Comparison of ENCODE assay signal across 17 cellular contexts in genomic region chr9:123406691-123407536, GRCh38. TPM values are rescaled to one million over a fixed set of nuclear protein-coding genes. Genes with fewer than 3 reads are reported as not detected.
DNase-seq lines count a peak whose midpoint lies in the region; ATAC-seq, FAIRE-seq and TF ChIP-seq lines count a peak whose summit lies in the region.
"Had no signal": no experiment of that assay in that cellular context is flagged by ENCODE, and none has a peak within 500 bp of the region (broad histone marks: within the 10 kb centered on the region; RNA-seq: fewer than 3 reads in every experiment).

No MANE protein-coding gene starts in this region.

- WGBS in K562 (ENCODE audit: insufficient coverage, low coverage, missing lambda C conversion rate): 27% methylated on average over 19 of the region's 25 CpGs

- TF ChIP-seq RAD21 in K562 (CRISPR knock-in tag; conservative IDR thresholded peaks at IDR 0.05 in 1 of 2, IDR thresholded peaks at IDR 0.05 in 1 of 2): no peak

- BruUV-seq in K562 (replicated peaks; lab: Mats Ljungman, UMichigan): no TSS peak

- no peak for TF ChIP-seq POLR2A in K562 (conservative IDR thresholded peaks at IDR 0.05)

- intact Hi-C loops in K562 (cut with micrococcal nuclease): no loop called here

- peak overlapping the region; percentile 66; the same call in 1 of the 2 replicates for H2AFZ ChIP-seq in K562 (ENCODE audit: low read depth, low read length)

- H3K27me3 Mint-ChIP-seq in mesothelial cell of epicardium (ENCODE audit: low read depth) (no peaks in the 10 kb centered on the region), T-cell (no peaks in the 10 kb centered on the region)
- no peaks in the 10 kb centered on the region for H3K27me3 Mint-ChIP-seq in activated CD8-positive, alpha-beta T cell treated with anti-CD3 and anti-CD28 coated beads, Interleukin-2, amount 10 ng/mL, durations not matched to agents 7 days and 5 days (ENCODE audit: low read depth)
- H3K27me3 Mint-ChIP-seq: activated naive CD8-positive, alpha-beta T cell treated with anti-CD3 and anti-CD28 coated beads, Interleukin-2, amount 10 ng/mL, durations not matched to agents 7 days and 5 days; CD4-positive, CD25-positive, alpha-beta regulatory T cell had no signal

- in situ Hi-C loops in K562 (cut with MboI): loop anchor here (10.0 kb wide), 1 partner anchor 628 kb away; no protein-coding TSS in a partner anchor

- peak; percentile 65 for FAIRE-seq in K562 (lab: Jason Lieb, UNC)

- no peaks in the 10 kb centered on the region for H4K20me1 ChIP-seq in K562 (replicated peaks; ENCODE audit: control insufficient read depth, insufficient read depth, low read length)

- H3K36me3 Mint-ChIP-seq in mesothelial cell of epicardium: no peaks in the 10 kb centered on the region
- H3K36me3 Mint-ChIP-seq in activated CD8-positive, alpha-beta T cell treated with anti-CD3 and anti-CD28 coated beads, Interleukin-2, amount 10 ng/mL, durations not matched to agents 7 days and 5 days (ENCODE audit: low read depth): no peaks in the 10 kb centered on the region
- no peaks in the 10 kb centered on the region for H3K36me3 Mint-ChIP-seq in T-cell
- H3K36me3 Mint-ChIP-seq: activated naive CD8-positive, alpha-beta T cell treated with anti-CD3 and anti-CD28 coated beads, Interleukin-2, amount 10 ng/mL, durations not matched to agents 7 days and 5 days; CD4-positive, CD25-positive, alpha-beta regulatory T cell; natural killer cell; WTC11 had no signal

- TF ChIP-seq CTCF in K562 (IDR thresholded peaks at IDR 0.05 in 2 of 3, conservative IDR thresholded peaks at IDR 0.05 in 1 of 3; ENCODE audit: insufficient read depth in 2 of 3, low read depth in 1 of 3, low read length in 3 of 3): no peak
- no peak for TF ChIP-seq CTCF in mesothelial cell of epicardium (IDR thresholded peaks at IDR 0.05; ENCODE audit: unreplicated experiment)

- H3K9ac ChIP-seq in K562 (ENCODE audit: insufficient read depth in 1 of 2, low read depth in 2 of 2, low read length in 2 of 2): peak overlapping the region in 1 of 2 experiments; percentile 56; a peak in 1 of 4 replicates

- no peaks in the 10 kb centered on the region for H3K79me2 ChIP-seq in K562 (ENCODE audit: control insufficient read depth, insufficient read depth, low read length)

- no peak overlapping the region for H3K4me3 ChIP-seq in K562
- H3K4me3 ChIP-seq: colonic mucosa, testis had no signal

- H3K9me1 ChIP-seq in K562 (ENCODE audit: control insufficient read depth, insufficient read depth, low read length): no peaks in the 10 kb centered on the region

- ATAC-seq in K562 (peak; percentile 57), HG02885 (IDR thresholded peaks at IDR 0.05; ENCODE audit: poor library complexity, unreplicated experiment) (no peak), HG03045 (IDR thresholded peaks at IDR 0.05; ENCODE audit: unreplicated experiment) (no peak), T-cell (replicated peaks in 1 of 4) (no peak)
- no peak for ATAC-seq in activated CD8-positive, alpha-beta T cell treated with anti-CD3 and anti-CD28 coated beads, Interleukin-2, amount 10 ng/mL, durations not matched to agents 7 days and 5 days
- ATAC-seq: natural killer cell, WTC11 had no signal

- H3K4me1 Mint-ChIP-seq in mesothelial cell of epicardium (peaks cover 21% of the 10 kb centered on the region), T-cell (peaks cover 0 to 10% (median 9%) of the 10 kb centered on the region in 3 donors)
- H3K4me1 Mint-ChIP-seq in activated CD8-positive, alpha-beta T cell treated with anti-CD3 and anti-CD28 coated beads, Interleukin-2, amount 10 ng/mL, durations not matched to agents 7 days and 5 days (ENCODE audit: low read depth): peaks cover 5% of the 10 kb centered on the region

- peak overlapping the region; percentile 49 for H3K27ac Mint-ChIP-seq in mesothelial cell of epicardium
- no peak overlapping the region for H3K27ac Mint-ChIP-seq in activated CD8-positive, alpha-beta T cell treated with anti-CD3 and anti-CD28 coated beads, Interleukin-2, amount 10 ng/mL, durations not matched to agents 7 days and 5 days
- no peak overlapping the region for H3K27ac Mint-ChIP-seq in T-cell
- H3K27ac Mint-ChIP-seq: activated naive CD8-positive, alpha-beta T cell treated with anti-CD3 and anti-CD28 coated beads, Interleukin-2, amount 10 ng/mL, durations not matched to agents 7 days and 5 days; natural killer cell; WTC11 had no signal

- DNase-seq in DMS153 treated with DMSO at 0.1 percent for 48 hours (lab: John Stamatoyannopoulos, UW; ENCODE audit: unreplicated experiment) (peak; percentile 25), NCI-H1105 treated with DMSO at 0.1 percent for 48 hours (lab: John Stamatoyannopoulos, UW) (peak; percentile 80), K562 (ENCODE audit: extremely low read depth in 1 of 4, low spot score in 3 of 4) (peak; percentile 36 to 62 (median 52)), mesothelial cell of epicardium (ENCODE audit: low spot score in 2 of 2, unreplicated experiment in 2 of 2) (no peak), T-cell (no peak)
- no peak for DNase-seq in activated CD8-positive, alpha-beta T cell treated with anti-CD3 and anti-CD28 coated beads, Interleukin-2, amount 10 ng/mL, durations not matched to agents 7 days and 5 days
- DNase-seq: activated naive CD8-positive, alpha-beta T cell treated with anti-CD3 and anti-CD28 coated beads, Interleukin-2, amount 10 ng/mL, durations not matched to agents 7 days and 5 days; CD4-positive, CD25-positive, alpha-beta regulatory T cell; colonic mucosa; foreskin fibroblast; KG1; natural killer cell; NCI-H345; testis had no signal

- H3K27ac ChIP-seq in K562 (ENCODE audit: extremely low read depth, low read depth, low read length): no peak overlapping the region; the same call in 2 of the 3 replicates
- H3K27ac ChIP-seq: colonic mucosa, testis had no signal

- no peak overlapping the region for H3K4me3 Mint-ChIP-seq in mesothelial cell of epicardium
- no peak overlapping the region for H3K4me3 Mint-ChIP-seq in activated CD8-positive, alpha-beta T cell treated with anti-CD3 and anti-CD28 coated beads, Interleukin-2, amount 10 ng/mL, durations not matched to agents 7 days and 5 days
- no peak overlapping the region for H3K4me3 Mint-ChIP-seq in T-cell
- H3K4me3 Mint-ChIP-seq: activated naive CD8-positive, alpha-beta T cell treated with anti-CD3 and anti-CD28 coated beads, Interleukin-2, amount 10 ng/mL, durations not matched to agents 7 days and 5 days; CD4-positive, CD25-positive, alpha-beta regulatory T cell; natural killer cell; WTC11 had no signal

- H3K27me3 ChIP-seq in K562 (ENCODE audit: control insufficient read depth in 2 of 2, insufficient read depth in 2 of 2, low read length in 2 of 2): no peaks in the 10 kb centered on the region
- H3K27me3 ChIP-seq: colonic mucosa, testis had no signal

- H3K36me3 ChIP-seq in K562 (ENCODE audit: control insufficient read depth, insufficient read depth, low read length): no peaks in the 10 kb centered on the region
- H3K36me3 ChIP-seq: colonic mucosa had no signal

- POLR2A ChIA-PET in K562 (lab: Yijun Ruan, JAX) (interaction anchor here (1.0 kb wide), 2 partner anchors 10 to 13 kb away, joined by 3 read pairs; no protein-coding TSS in a partner anchor), T-cell (lab: Charles Lee) (no interaction called here)
- POLR2A ChIA-PET in activated CD8-positive, alpha-beta T cell treated with anti-CD3 and anti-CD28 coated beads, Interleukin-2, amount 10 ng/mL, durations not matched to agents 7 days and 5 days (lab: Charles Lee): no interaction called here

- H3K9me3 Mint-ChIP-seq in mesothelial cell of epicardium (no peaks in the 10 kb centered on the region), T-cell (no peaks in the 10 kb centered on the region)
- no peaks in the 10 kb centered on the region for H3K9me3 Mint-ChIP-seq in activated CD8-positive, alpha-beta T cell treated with anti-CD3 and anti-CD28 coated beads, Interleukin-2, amount 10 ng/mL, durations not matched to agents 7 days and 5 days (ENCODE audit: insufficient read depth)
- H3K9me3 Mint-ChIP-seq: activated naive CD8-positive, alpha-beta T cell treated with anti-CD3 and anti-CD28 coated beads, Interleukin-2, amount 10 ng/mL, durations not matched to agents 7 days and 5 days; CD4-positive, CD25-positive, alpha-beta regulatory T cell; natural killer cell; WTC11 had no signal

- no peak for TF ChIP-seq EP300 in K562 (IDR thresholded peaks at IDR 0.05; ENCODE audit: low read length)

- peaks cover 12 to 15% of the 10 kb centered on the region in 2 experiments for H3K4me1 ChIP-seq in K562 (replicated peaks in 1 of 2; ENCODE audit: control insufficient read depth in 2 of 2, insufficient read depth in 2 of 2, low read length in 2 of 2)
- H3K4me1 ChIP-seq: colonic mucosa, testis had no signal

- H3K4me2 ChIP-seq in K562 (ENCODE audit: insufficient read depth, low read length): peak overlapping the region; percentile 60; the same call in 1 of the 2 replicates

- no peaks in the 10 kb centered on the region for H3K9me3 ChIP-seq in K562 (replicated peaks; ENCODE audit: control insufficient read depth, insufficient read depth, low read depth, low read length)
- H3K9me3 ChIP-seq: colonic mucosa, testis had no signal

- CTCF ChIA-PET in K562 (lab: Yijun Ruan, JAX; ENCODE audit: low intra/inter-chr PET ratio) (no interaction called here), T-cell (lab: Charles Lee) (no interaction called here)
- CTCF ChIA-PET in activated CD8-positive, alpha-beta T cell treated with anti-CD3 and anti-CD28 coated beads, Interleukin-2, amount 10 ng/mL, durations not matched to agents 7 days and 5 days (lab: Charles Lee): no interaction called here

RNA-seq across cellular contexts. Expression of gene CRB2, which starts 50.9 kb away (rescaled TPM):
- 0.67 and 3.0 TPM in 2 replicates for total RNA-seq in K562 (2011; cell fraction: chromatin; rRNA removed; ENCODE audit: low replicate concordance)
- 2.5 and 3.2 TPM in 2 replicates for total RNA-seq in K562 (2011; cell fraction: nucleolus; rRNA removed)
- total RNA-seq in K562 (2011; cell fraction: nucleoplasm; rRNA removed): 0.76 and 0.88 TPM in 2 replicates
- total RNA-seq in K562 (2014; rRNA removed) (0.53 and 0.64 TPM in 2 replicates), K562 (2014; rRNA removed; fragmentation: Illumina TruSeq; extraction: Trizol) (0.13 and 0.18 TPM in 2 replicates), K562 (2015; rRNA removed; fragmentation: Illumina TruSeq; extraction: Trizol) (0.25 and 0.38 TPM in 2 replicates), K562 (2021) (1.2 and 1.3 TPM in 2 replicates), mesothelial cell of epicardium (35.1 to 43.0 TPM (median 41.0 TPM) in 3 replicates), T-cell (under 1 TPM in 2 of 5 donors, not detected in 3; 0.09 to 0.20 TPM)
- polyA plus RNA-seq in K562 (2011; rRNA removed) (0.18 and 0.28 TPM in 2 replicates), K562 (2014; fragmentation: Illumina TruSeq; extraction: Trizol) (0.13 and 0.29 TPM in 2 replicates), K562 (2014; fragmentation: Nextera tagmentation; extraction: Ambion mirVana) (not detected), K562 (2014; rRNA removed) (0.43 and 0.44 TPM in 2 replicates)
- 0.19 and 0.67 TPM in 2 replicates for polyA plus RNA-seq in K562 (2011; cell fraction: cytosol; rRNA removed)
- polyA plus RNA-seq in K562 (2011; cell fraction: nucleus; rRNA removed): 1.3 and 2.9 TPM in 2 replicates
- 0.25 and 0.68 TPM in 2 replicates for polyA plus RNA-seq in K562 (2012)
- 0.24 and 0.91 TPM in 2 replicates for polyA minus RNA-seq in K562 (2011; rRNA and poly(A)+ RNA removed)
- polyA minus RNA-seq in K562 (2011; cell fraction: cytosol; rRNA and poly(A)+ RNA removed): 1.3 and 2.3 TPM in 2 replicates
- 1.1 and 1.2 TPM in 2 replicates for polyA minus RNA-seq in K562 (2011; cell fraction: nucleus; rRNA and poly(A)+ RNA removed)
- not detected for total RNA-seq in activated CD8-positive, alpha-beta T cell treated with anti-CD3 and anti-CD28 coated beads, Interleukin-2, amount 10 ng/mL, durations not matched to agents 7 days and 5 days
- total RNA-seq: activated naive CD8-positive, alpha-beta T cell treated with anti-CD3 and anti-CD28 coated beads, Interleukin-2, amount 10 ng/mL, durations not matched to agents 7 days and 5 days; CD4-positive, CD25-positive, alpha-beta regulatory T cell; natural killer cell had no signal

Comparison
In these comparisons a context has a peak if more than half of its experiments do, and no peak if none do; other contexts are left out.
1. DNase-seq: peak in DMS153 treated with DMSO at 0.1 percent for 48 hours (single experiment), NCI-H1105 treated with DMSO at 0.1 percent for 48 hours (single experiment) and K562 (4 of 4); none in mesothelial cell of epicardium (0 of 2), activated CD8-positive, alpha-beta T cell treated with anti-CD3 and anti-CD28 coated beads, Interleukin-2, amount 10 ng/mL, durations not matched to agents 7 days and 5 days (single experiment) and T-cell (0 of 34).